26 cellular contexts compared by ENCODE assay signal in the genomic region with DNA sequence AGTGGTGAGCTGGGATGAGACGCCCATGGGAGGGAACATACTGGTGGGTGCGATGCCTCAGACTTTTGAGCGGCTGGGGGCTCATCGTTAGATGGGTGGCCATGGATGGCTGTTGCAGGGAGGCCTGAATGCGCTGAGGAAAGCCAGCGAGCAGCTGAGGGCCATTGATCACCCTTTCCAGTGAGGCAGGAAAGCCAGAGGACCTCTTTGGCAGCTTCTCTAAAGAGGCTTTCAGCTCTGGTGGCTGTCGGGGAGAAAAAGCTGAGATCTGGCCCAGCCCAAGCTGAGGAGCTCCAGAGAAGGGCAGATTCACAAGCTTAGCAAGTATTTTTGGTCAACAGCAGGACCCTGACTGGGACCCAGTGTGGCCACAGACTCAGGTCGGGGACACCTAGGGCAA.
"Had no signal": no experiment of that assay in that cellular context is flagged by ENCODE, and none has a peak within 500 bp of the region (broad histone marks: within the 10 kb centered on the region; RNA-seq: fewer than 3 reads in every experiment).

No MANE protein-coding gene starts in this region.

- H3K4me3 ChIP-seq: coronary artery, esophagus muscularis mucosa, gastroesophageal sphincter, heart left ventricle, hepatocyte, lower lobe of right lung, psoas muscle, skin epidermis, thoracic aorta, transverse colon, vagina had no signal

- H3K9me3 Mint-ChIP-seq: naive thymus-derived CD8-positive, alpha-beta T cell; stimulated activated naive CD8-positive, alpha-beta T cell treated with anti-CD3 and anti-CD28 coated beads, Interleukin-15, Interleukin-2, amounts not matched to agents 100 ng/mL and 50 ng/mL, for 24 hours had no signal

- H3K4me1 Mint-ChIP-seq: naive thymus-derived CD8-positive, alpha-beta T cell; nephron progenitor cell; stimulated activated naive B cell treated with anti-CD40 and anti-IgM and Interleukin-4, amounts not matched to agents 10 μg/mL and 1 μg/mL and 100 μg/mL, for 72 hours had no signal

- H2AFZ ChIP-seq: hepatocyte had no signal

- FAIRE-seq: endothelial cell of umbilical vein, islet of Langerhans had no signal

- H3K79me2 ChIP-seq: hepatocyte had no signal

- H3K36me3 ChIP-seq: esophagus muscularis mucosa, gastroesophageal sphincter, heart left ventricle, lower lobe of right lung, thoracic aorta, transverse colon, vagina had no signal

- H3K36me3 Mint-ChIP-seq: naive thymus-derived CD8-positive, alpha-beta T cell; stimulated activated naive B cell treated with anti-CD40 and anti-IgM and Interleukin-4, amounts not matched to agents 10 μg/mL and 1 μg/mL and 100 μg/mL, for 72 hours had no signal

- H3K27me3 ChIP-seq: heart left ventricle, hepatocyte, transverse colon, vagina had no signal

- ATAC-seq: foreskin keratinocyte; gastroesophageal sphincter; left colon; left ventricle myocardium superior; lower lobe of right lung; naive thymus-derived CD8-positive, alpha-beta T cell; psoas muscle; right cardiac atrium; stimulated activated naive B cell treated with anti-CD40 and anti-IgM and Interleukin-4, amounts not matched to agents 10 μg/mL and 1 μg/mL and 100 μg/mL, for 72 hours had no signal

- H3K4me3 Mint-ChIP-seq: naive thymus-derived CD8-positive, alpha-beta T cell; nephron progenitor cell; stimulated activated naive B cell treated with anti-CD40 and anti-IgM and Interleukin-4, amounts not matched to agents 10 μg/mL and 1 μg/mL and 100 μg/mL, for 72 hours; stimulated activated naive CD8-positive, alpha-beta T cell treated with anti-CD3 and anti-CD28 coated beads, Interleukin-15, Interleukin-2, amounts not matched to agents 100 ng/mL and 50 ng/mL, for 24 hours had no signal

- DNase-seq: dermis blood vessel endothelial cell; effector memory CD4-positive, alpha-beta T cell; foreskin keratinocyte; heart left ventricle; kidney glomerular epithelial cell; left colon; left ventricle myocardium superior; lower lobe of right lung; naive thymus-derived CD8-positive, alpha-beta T cell; nephron progenitor cell; psoas muscle; right cardiac atrium; stimulated activated CD4-positive, alpha-beta T cell treated with anti-CD3 and anti-CD28 coated beads, Interleukin-15, amount 100 ng/mL, for 24 hours; stimulated activated CD4-positive, alpha-beta T cell treated with anti-CD3 and anti-CD28 coated beads, Interleukin-2, amount 100 ng/mL, for 48 hours; stimulated activated naive B cell treated with anti-CD40 and anti-IgM and Interleukin-4, amounts not matched to agents 10 μg/mL and 1 μg/mL and 100 μg/mL, for 72 hours; transverse colon had no signal

- H3K4me2 ChIP-seq: hepatocyte had no signal

- H3K27ac Mint-ChIP-seq: nephron progenitor cell; stimulated activated naive B cell treated with anti-CD40 and anti-IgM and Interleukin-4, amounts not matched to agents 10 μg/mL and 1 μg/mL and 100 μg/mL, for 72 hours; stimulated activated naive CD8-positive, alpha-beta T cell treated with anti-CD3 and anti-CD28 coated beads, Interleukin-15, Interleukin-2, amounts not matched to agents 100 ng/mL and 50 ng/mL, for 24 hours had no signal

- H3K27ac ChIP-seq: coronary artery, esophagus muscularis mucosa, foreskin keratinocyte, gastroesophageal sphincter, heart left ventricle, hepatocyte, lower lobe of right lung, psoas muscle, skin epidermis, thoracic aorta, transverse colon, vagina had no signal

- H3K4me1 ChIP-seq: esophagus muscularis mucosa, foreskin keratinocyte, gastroesophageal sphincter, heart left ventricle, lower lobe of right lung, psoas muscle, transverse colon, vagina had no signal

- H3K9me3 ChIP-seq: esophagus muscularis mucosa, gastroesophageal sphincter, heart left ventricle, lower lobe of right lung, psoas muscle, thoracic aorta, transverse colon, vagina had no signal
